24 cellular contexts compared by ENCODE assay signal in genomic region chr1:225862581-225862950, GRCh38. TPM values are rescaled to one million over a fixed set of nuclear protein-coding genes. Genes with fewer than 3 reads are reported as not detected.
DNase-seq lines count a peak whose midpoint lies in the region; ATAC-seq, FAIRE-seq and TF ChIP-seq lines count a peak whose summit lies in the region.
"Had no signal": no experiment of that assay in that cellular context is flagged by ENCODE, and none has a peak within 500 bp of the region (broad histone marks: within the 10 kb centered on the region; RNA-seq: fewer than 3 reads in every experiment).

No MANE protein-coding gene starts in this region.

- H4K8ac ChIP-seq in IMR-90 (ENCODE audit: low read depth in 2 of 2, low read length in 2 of 2): no peak overlapping the region

- TF ChIP-seq RAD21 in IMR-90 (IDR thresholded peaks at IDR 0.05; ENCODE audit: low read length): no peak
- no peak for TF ChIP-seq RAD21 in HepG2 (CRISPR knock-in tag; IDR thresholded peaks at IDR 0.05)

- TF ChIP-seq EP300 in HepG2 (IDR thresholded peaks at IDR 0.05; ENCODE audit: low read depth in 2 of 2, low read length in 2 of 2) (no peak), HepG2 (CRISPR knock-in tag; IDR thresholded peaks at IDR 0.05; ENCODE audit: borderline replicate concordance) (no peak)

- no peak overlapping the region for H2AFZ ChIP-seq in IMR-90 (replicated peaks; ENCODE audit: low read length, poor library complexity)
- H2AFZ ChIP-seq in osteoblast (ENCODE audit: low read length): no peak overlapping the region
- H2AFZ ChIP-seq in HepG2 (ENCODE audit: low read length): no peak overlapping the region

- BruUV-seq in IMR-90 (replicated peaks; lab: Mats Ljungman, UMichigan): no TSS peak
- BruUV-seq in HepG2 (replicated peaks; lab: Mats Ljungman, UMichigan): no TSS peak

- H3K79me1 ChIP-seq in IMR-90 (ENCODE audit: low read depth in 1 of 2, low read length in 2 of 2): peaks cover 0 to 25% of the 10 kb centered on the region in 2 experiments; a peak in 2 of 4 replicates

- no peak for ATAC-seq in IMR-90 (ENCODE audit: low read depth)
- no peak for ATAC-seq in HepG2
- ATAC-seq in activated T-cell treated with anti-CD3 and anti-CD28 coated beads, Interleukin-2, amount 50 U/mL, for 72 hours (replicated peaks in 1 of 2): no peak
- ATAC-seq: HCT116 had no signal

- H4K91ac ChIP-seq in IMR-90 (ENCODE audit: insufficient read depth, low read depth, low read length): no peak overlapping the region

- CTCF ChIA-PET in IMR-90 (lab: Yijun Ruan, JAX): no interaction called here
- CTCF ChIA-PET in HepG2 (lab: Yijun Ruan, JAX; ENCODE audit: low intra/inter-chr PET ratio, low total read pairs): no interaction called here

- H2BK20ac ChIP-seq in IMR-90 (ENCODE audit: low read depth, low read length): no peak overlapping the region

- H3K4me2 ChIP-seq in IMR-90 (ENCODE audit: low read depth, low read length): no peak overlapping the region
- H3K4me2 ChIP-seq in osteoblast (ENCODE audit: insufficient read depth, low read length): no peak overlapping the region
- H3K4me2 ChIP-seq in HepG2 (ENCODE audit: low read depth, low read length): no peak overlapping the region
- H3K4me2 ChIP-seq: KMS-11 had no signal

- in situ Hi-C loops in IMR-90 (cut with MboI; ENCODE audit: low sequenced_read_pairs): no loop called here
- in situ Hi-C loops in HepG2 (cut with HindIII; ENCODE audit: extremely low pct_ligation_motif_present, low pct_unique_long_range_greater_than_20kb): no loop called here

- dilution Hi-C loops in IMR-90 (cut with HindIII; ENCODE audit: low sequenced_read_pairs, unreplicated experiment): no loop called here

- H3K4me1 ChIP-seq in IMR-90 (ENCODE audit: control insufficient read depth, insufficient read depth, low read length): peaks cover 13% of the 10 kb centered on the region
- H3K4me1 ChIP-seq in osteoblast (ENCODE audit: insufficient read depth, low read length): peaks cover 24% of the 10 kb centered on the region
- H3K4me1 ChIP-seq in tibial artery: peaks cover 0 to 17% (median 2%) of the 10 kb centered on the region in 4 donors
- H3K4me1 ChIP-seq in HepG2 (ENCODE audit: insufficient read depth, low read length): peaks cover 12% of the 10 kb centered on the region
- no peaks in the 10 kb centered on the region for H3K4me1 ChIP-seq in BE2C

- no peak overlapping the region for H3K14ac ChIP-seq in IMR-90 (replicated peaks; ENCODE audit: low read depth, low read length)

- peak overlapping the region; percentile 69; the same call in 1 of the 2 replicates for H2AK5ac ChIP-seq in IMR-90 (ENCODE audit: low read depth, low read length)

- H2BK15ac ChIP-seq in IMR-90 (ENCODE audit: low read depth, low read length): no peak overlapping the region

- H3K9me3 ChIP-seq in IMR-90 (ENCODE audit: control insufficient read depth, insufficient read depth, low read length) (no peaks in the 10 kb centered on the region), osteoblast (ENCODE audit: low read depth, low read length) (no peaks in the 10 kb centered on the region), tibial artery (no peaks in the 10 kb centered on the region), HepG2 (ENCODE audit: low read length) (no peaks in the 10 kb centered on the region), BE2C (no peaks in the 10 kb centered on the region)

- peaks cover 5 to 6% of the 10 kb centered on the region in 2 donors for H3K36me3 Mint-ChIP-seq in activated T-cell treated with anti-CD3 and anti-CD28 coated beads, Interleukin-2, amount 50 U/mL, for 72 hours (ENCODE audit: insufficient read depth in 2 of 2)

- H2AK9ac ChIP-seq in IMR-90 (replicated peaks; ENCODE audit: low read depth, low read length, poor library complexity): no peak overlapping the region

- DNase-seq in IMR-90 (no peak), dorsolateral prefrontal cortex (no peak), osteoblast (ENCODE audit: insufficient read length, low spot score, missing footprints) (peak; percentile 42), tibial artery (no peak), HepG2 (ENCODE audit: low spot score) (no peak), BE2C (no peak)
- no peak for DNase-seq in activated T-cell treated with anti-CD3 and anti-CD28 coated beads, Interleukin-2, amount 50 U/mL, for 72 hours
- DNase-seq: C1 segment of cervical spinal cord; Calu3; CD8-positive, alpha-beta memory T cell; DMS153; GDM1; GOT3; MV-4-11; NCI-H1694; NCI-H2171; NCI-H526 treated with DMSO at 0.1 percent for 48 hours; OCI-M1; SHP77 had no signal

- no peak overlapping the region for H2BK5ac ChIP-seq in IMR-90 (ENCODE audit: low read depth, low read length, poor library complexity, severe bottlenecking)

- no peak overlapping the region for H4K5ac ChIP-seq in IMR-90 (ENCODE audit: low read depth, low read length)

- H3K27ac ChIP-seq in IMR-90 (ENCODE audit: insufficient read depth, low read length) (no peak overlapping the region), dorsolateral prefrontal cortex (peak overlapping the region in 33 of 59 donors; percentile 2 to 78 (median 59)), osteoblast (ENCODE audit: low read depth, low read length) (no peak overlapping the region), tibial artery (peak overlapping the region; percentile 45 to 64), HepG2 (ENCODE audit: extremely low read length, insufficient read depth, low read length) (no peak overlapping the region)
- H3K27ac ChIP-seq: KMS-11, SK-N-MC had no signal

- no peak overlapping the region for H2BK120ac ChIP-seq in IMR-90 (ENCODE audit: low read depth, low read length)

- no peak overlapping the region for H3K4me3 ChIP-seq in IMR-90 (ENCODE audit: insufficient read depth, low read depth, low read length)
- no peak overlapping the region for H3K4me3 ChIP-seq in dorsolateral prefrontal cortex
- no peak overlapping the region for H3K4me3 ChIP-seq in osteoblast (ENCODE audit: insufficient read depth, low read length)
- H3K4me3 ChIP-seq in tibial artery: no peak overlapping the region
- H3K4me3 ChIP-seq in HepG2 (replicated peaks in 1 of 3; ENCODE audit: insufficient read depth in 1 of 3, low read depth in 2 of 3, low read length in 3 of 3): no peak overlapping the region
- no peak overlapping the region for H3K4me3 ChIP-seq in BE2C (ENCODE audit: low read depth, low read length)
- H3K4me3 ChIP-seq: SK-N-MC had no signal

- POLR2A ChIA-PET in IMR-90 (lab: Charles Lee; ENCODE audit: unreplicated experiment) (no interaction called here), HepG2 (lab: Yijun Ruan, JAX) (no interaction called here)

- no peak overlapping the region for H3K9ac ChIP-seq in IMR-90 (ENCODE audit: low read depth, low read length)
- no peak overlapping the region for H3K9ac ChIP-seq in HepG2 (ENCODE audit: insufficient read depth, low read depth, low read length)
- H3K9ac ChIP-seq: KMS-11 had no signal

- intact Hi-C loops in IMR-90 (cut with micrococcal nuclease) (no loop called here), dorsolateral prefrontal cortex (cut with DNase I) (no loop called here), tibial artery (cut with DNase I; ENCODE audit: low total_unique reads) (no loop called here), HepG2 (cut with micrococcal nuclease; ENCODE audit: unreplicated experiment) (no loop called here)

- no peak overlapping the region for H3K27ac Mint-ChIP-seq in activated T-cell treated with anti-CD3 and anti-CD28 coated beads, Interleukin-2, amount 50 U/mL, for 72 hours

- no peak for TF ChIP-seq CTCF in IMR-90 (conservative IDR thresholded peaks at IDR 0.05; ENCODE audit: low read depth, low read length)
- TF ChIP-seq CTCF in dorsolateral prefrontal cortex (IDR thresholded peaks at IDR 0.05 in 54 of 56, conservative IDR thresholded peaks at IDR 0.05 in 2 of 56; ENCODE audit: low read depth in 1 of 56, partially characterized antibody in 56 of 56): no peak
- TF ChIP-seq CTCF in osteoblast (IDR thresholded peaks at IDR 0.05; ENCODE audit: extremely low read depth, low read depth, low read length): no peak
- TF ChIP-seq CTCF in tibial artery (IDR thresholded peaks at IDR 0.05): no peak
- no peak for TF ChIP-seq CTCF in HepG2 (CRISPR knock-in tag; IDR thresholded peaks at IDR 0.05)
- no peak for TF ChIP-seq CTCF in BE2C (IDR thresholded peaks at IDR 0.05; ENCODE audit: low read depth, low read length)

- no peaks in the 10 kb centered on the region for H3K27me3 ChIP-seq in IMR-90 (ENCODE audit: control insufficient read depth, insufficient read depth, low read length)
- no peaks in the 10 kb centered on the region for H3K27me3 ChIP-seq in dorsolateral prefrontal cortex
- no peaks in the 10 kb centered on the region for H3K27me3 ChIP-seq in osteoblast (ENCODE audit: insufficient read depth, low read length)
- no peaks in the 10 kb centered on the region for H3K27me3 ChIP-seq in tibial artery
- no peaks in the 10 kb centered on the region for H3K27me3 ChIP-seq in HepG2 (ENCODE audit: control insufficient read depth in 1 of 2, insufficient read depth in 2 of 2, low read length in 2 of 2)
- H3K27me3 ChIP-seq in BE2C: no peaks in the 10 kb centered on the region

- no peaks in the 10 kb centered on the region for H3K9me3 Mint-ChIP-seq in activated T-cell treated with anti-CD3 and anti-CD28 coated beads, Interleukin-2, amount 50 U/mL, for 72 hours
- H3K9me3 Mint-ChIP-seq: CD8-positive, alpha-beta memory T cell had no signal

- no peak overlapping the region; the same call in 1 of the 2 replicates for H3K23ac ChIP-seq in IMR-90 (ENCODE audit: low read depth, low read length)

- H3K79me2 ChIP-seq in osteoblast (ENCODE audit: insufficient read depth, low read length): no peaks in the 10 kb centered on the region
- H3K79me2 ChIP-seq in HepG2 (ENCODE audit: insufficient read depth, low read length): no peaks in the 10 kb centered on the region

- no peak overlapping the region for H3K56ac ChIP-seq in IMR-90 (ENCODE audit: extremely low read depth, insufficient read depth, low read length)

- peaks cover 14% of the 10 kb centered on the region for H4K20me1 ChIP-seq in IMR-90 (ENCODE audit: insufficient read depth, low read length)
- peaks cover 21% of the 10 kb centered on the region for H4K20me1 ChIP-seq in osteoblast (ENCODE audit: insufficient read depth, low read length)
- no peaks in the 10 kb centered on the region for H4K20me1 ChIP-seq in HepG2 (ENCODE audit: insufficient read depth, low read length)

- H3K4me3 Mint-ChIP-seq in activated T-cell treated with anti-CD3 and anti-CD28 coated beads, Interleukin-2, amount 50 U/mL, for 72 hours: no peak overlapping the region
- H3K4me3 Mint-ChIP-seq: CD8-positive, alpha-beta memory T cell had no signal

- TF ChIP-seq POLR2A in IMR-90 (IDR thresholded peaks at IDR 0.05; ENCODE audit: low read depth, low read length): no peak
- no peak for TF ChIP-seq POLR2A in HepG2 (IDR thresholded peaks at IDR 0.05; ENCODE audit: insufficient read depth in 1 of 2, low read depth in 2 of 2, low read length in 2 of 2)

- peaks cover 34% of the 10 kb centered on the region for H3K4me1 Mint-ChIP-seq in activated T-cell treated with anti-CD3 and anti-CD28 coated beads, Interleukin-2, amount 50 U/mL, for 72 hours (ENCODE audit: low read depth)

- peaks cover 14% of the 10 kb centered on the region; the same call in 1 of the 2 replicates for H3K9me1 ChIP-seq in IMR-90 (ENCODE audit: insufficient read depth, low read length)

- peaks cover 48% of the 10 kb centered on the region for H3K36me3 ChIP-seq in IMR-90 (ENCODE audit: control insufficient read depth, insufficient read depth, low read length)
- peaks cover 46% of the 10 kb centered on the region for H3K36me3 ChIP-seq in osteoblast (ENCODE audit: insufficient read depth, low read length)
- H3K36me3 ChIP-seq in tibial artery: peaks cover 67 to 99% (median 80%) of the 10 kb centered on the region in 3 donors
- H3K36me3 ChIP-seq in HepG2 (replicated peaks in 1 of 2; ENCODE audit: control insufficient read depth in 1 of 2, insufficient read depth in 2 of 2, low read length in 2 of 2): peaks cover 27 to 74% of the 10 kb centered on the region in 2 experiments; a peak in 4 of 5 replicates
- H3K36me3 ChIP-seq in BE2C: no peaks in the 10 kb centered on the region

- WGBS in IMR-90 (ENCODE audit: extremely low coverage in 2 of 2, insufficient read length in 1 of 2), 2 experiments: 100% methylated on average over 2 of the region's 13 CpGs; no CpG with 5 or more reads in 1 of the 2 experiments
- WGBS in HepG2 (ENCODE audit: low lambda C conversion rate): 96% methylated on average over 13 of the region's 13 CpGs

- no peak for FAIRE-seq in HepG2 (lab: Jason Lieb, UNC)

- H3K18ac ChIP-seq in IMR-90 (ENCODE audit: low read depth, low read length): no peak overlapping the region

- no peak overlapping the region for H3K4ac ChIP-seq in IMR-90 (ENCODE audit: low read depth, low read length)

- H3K27me3 Mint-ChIP-seq in activated T-cell treated with anti-CD3 and anti-CD28 coated beads, Interleukin-2, amount 50 U/mL, for 72 hours (ENCODE audit: low read depth): no peaks in the 10 kb centered on the region
- H3K27me3 Mint-ChIP-seq: CD8-positive, alpha-beta memory T cell had no signal

RNA-seq across cellular contexts. Expression of gene TMEM63A, which starts 19.6 kb away (rescaled TPM):
- total RNA-seq in IMR-90 (2012; rRNA removed) (4.7 and 5.6 TPM in 2 replicates), dorsolateral prefrontal cortex (100 to 1,000 TPM in 94 of 120 experiments, 10 to 100 TPM in 26; 47.1 to 833 (median 180) TPM), osteoblast (23.2 and 31.5 TPM in 2 replicates), HepG2 (2016; rRNA removed; fragmentation: Illumina TruSeq; extraction: Trizol) (6.8 and 23.9 TPM in 2 replicates)
- polyA plus RNA-seq in IMR-90 (2012; rRNA removed) (23.3 and 23.4 TPM in 2 replicates), HepG2 (2011; rRNA removed) (53.3 and 68.4 TPM in 2 replicates)
- 6.1 and 8.6 TPM in 2 replicates for polyA plus RNA-seq in IMR-90 (2012; cell fraction: cytosol; rRNA removed)
- 206 and 213 TPM in 2 replicates for polyA plus RNA-seq in IMR-90 (2012; cell fraction: nucleus; rRNA removed; ENCODE audit: low replicate concordance)
- total RNA-seq in HepG2 (2016; cell fraction: cytosol; rRNA removed; fragmentation: Illumina TruSeq; extraction: Trizol; ENCODE audit: low read depth): 8.4 and 11.8 TPM in 2 replicates
- 6.3 and 23.7 TPM in 2 replicates for total RNA-seq in HepG2 (2016; cell fraction: insoluble cytoplasmic fraction; rRNA removed; fragmentation: Illumina TruSeq; extraction: Trizol)
- 9.0 and 9.3 TPM in 2 replicates for total RNA-seq in HepG2 (2016; cell fraction: membrane; rRNA removed; fragmentation: Illumina TruSeq; extraction: Trizol)
- 45.2 and 52.0 TPM in 2 replicates for total RNA-seq in HepG2 (2016; cell fraction: nucleus; rRNA removed; fragmentation: Illumina TruSeq; extraction: Trizol)
- polyA plus RNA-seq in HepG2 (2011; cell fraction: cytosol; rRNA removed): 12.0 and 12.6 TPM in 2 replicates
- 382 and 397 TPM in 2 replicates for polyA plus RNA-seq in HepG2 (2011; cell fraction: nucleus; rRNA removed)
- polyA plus RNA-seq in HepG2 (2012): 27.8 and 32.4 TPM in 2 replicates
- 1.2 and 1.4 TPM in 2 replicates for polyA plus RNA-seq in HepG2 (2016; cell fraction: cytosol; fragmentation: Illumina TruSeq; extraction: Trizol; ENCODE audit: low read depth)
- 5.6 and 6.1 TPM in 2 replicates for polyA plus RNA-seq in HepG2 (2016; cell fraction: insoluble cytoplasmic fraction; fragmentation: Illumina TruSeq; extraction: Trizol; ENCODE audit: low read depth)
- polyA plus RNA-seq in HepG2 (2016; cell fraction: membrane; fragmentation: Illumina TruSeq; extraction: Trizol; ENCODE audit: low read depth): 2.8 and 3.1 TPM in 2 replicates
- 77.1 and 87.3 TPM in 2 replicates for polyA plus RNA-seq in HepG2 (2016; cell fraction: nucleus; fragmentation: Illumina TruSeq; extraction: Trizol; ENCODE audit: insufficient read depth, low read depth)
- polyA minus RNA-seq in HepG2 (2011; rRNA and poly(A)+ RNA removed; ENCODE audit: low replicate concordance): 69.8 and 79.8 TPM in 2 replicates
- 11.9 and 15.7 TPM in 2 replicates for polyA minus RNA-seq in HepG2 (2011; cell fraction: cytosol; rRNA and poly(A)+ RNA removed)
- polyA minus RNA-seq in HepG2 (2011; cell fraction: nucleus; rRNA and poly(A)+ RNA removed): 124 and 138 TPM in 2 replicates
- 0.59 TPM for polyA plus RNA-seq in BE2C (2012; ENCODE audit: insufficient read depth, insufficient read length, low read depth)
- total RNA-seq in activated T-cell treated with anti-CD3 and anti-CD28 coated beads, Interleukin-2, amount 50 U/mL, for 72 hours: 10 to 100 TPM; 44.9 to 49.7 TPM

RNA-seq across cellular contexts. Expression of gene LEFTY1, which starts 26.4 kb away (rescaled TPM):
- not detected in 2 replicates for total RNA-seq in IMR-90 (2012; rRNA removed)
- polyA plus RNA-seq in IMR-90 (2012; rRNA removed): not detected in 2 replicates
- not detected in 2 replicates for polyA plus RNA-seq in IMR-90 (2012; cell fraction: cytosol; rRNA removed)
- 0.07 TPM in 1 of 2 replicates, not detected in the other for polyA plus RNA-seq in IMR-90 (2012; cell fraction: nucleus; rRNA removed; ENCODE audit: low replicate concordance)
- total RNA-seq in dorsolateral prefrontal cortex: 1 to 10 TPM in 119 of 120 experiments, under 1 TPM in 1; 0.84 to 8.3 (median 3.3) TPM
- total RNA-seq in osteoblast: under 0.01 TPM in 1 of 2 replicates, not detected in the other
- total RNA-seq in HepG2 (2016; rRNA removed; fragmentation: Illumina TruSeq; extraction: Trizol): 0.29 TPM in 1 of 2 replicates, not detected in the other
- 0.20 TPM in 1 of 2 replicates, not detected in the other for total RNA-seq in HepG2 (2016; cell fraction: cytosol; rRNA removed; fragmentation: Illumina TruSeq; extraction: Trizol; ENCODE audit: low read depth)
- 0.18 and 0.50 TPM in 2 replicates for total RNA-seq in HepG2 (2016; cell fraction: insoluble cytoplasmic fraction; rRNA removed; fragmentation: Illumina TruSeq; extraction: Trizol)
- 0.09 TPM in 1 of 2 replicates, not detected in the other for total RNA-seq in HepG2 (2016; cell fraction: membrane; rRNA removed; fragmentation: Illumina TruSeq; extraction: Trizol)
- 0.22 and 0.38 TPM in 2 replicates for total RNA-seq in HepG2 (2016; cell fraction: nucleus; rRNA removed; fragmentation: Illumina TruSeq; extraction: Trizol)
- polyA plus RNA-seq in HepG2 (2011; rRNA removed): 0.79 and 1.8 TPM in 2 replicates
- polyA plus RNA-seq in HepG2 (2011; cell fraction: cytosol; rRNA removed): 1.6 and 1.9 TPM in 2 replicates
- polyA plus RNA-seq in HepG2 (2011; cell fraction: nucleus; rRNA removed): 0.68 and 0.78 TPM in 2 replicates
- polyA plus RNA-seq in HepG2 (2012): 0.32 and 0.55 TPM in 2 replicates
- polyA plus RNA-seq in HepG2 (2016; cell fraction: cytosol; fragmentation: Illumina TruSeq; extraction: Trizol; ENCODE audit: low read depth): not detected in 2 replicates
- 0.14 TPM in 1 of 2 replicates, not detected in the other for polyA plus RNA-seq in HepG2 (2016; cell fraction: insoluble cytoplasmic fraction; fragmentation: Illumina TruSeq; extraction: Trizol; ENCODE audit: low read depth)
- polyA plus RNA-seq in HepG2 (2016; cell fraction: membrane; fragmentation: Illumina TruSeq; extraction: Trizol; ENCODE audit: low read depth): 0.11 TPM in 1 of 2 replicates, not detected in the other
- polyA plus RNA-seq in HepG2 (2016; cell fraction: nucleus; fragmentation: Illumina TruSeq; extraction: Trizol; ENCODE audit: insufficient read depth, low read depth): 0.28 and 0.51 TPM in 2 replicates
- 0.12 TPM in 1 of 2 replicates, not detected in the other for polyA minus RNA-seq in HepG2 (2011; rRNA and poly(A)+ RNA removed; ENCODE audit: low replicate concordance)
- 0.49 and 0.53 TPM in 2 replicates for polyA minus RNA-seq in HepG2 (2011; cell fraction: cytosol; rRNA and poly(A)+ RNA removed)
- polyA minus RNA-seq in HepG2 (2011; cell fraction: nucleus; rRNA and poly(A)+ RNA removed): 0.52 and 0.99 TPM in 2 replicates
- not detected for polyA plus RNA-seq in BE2C (2012; ENCODE audit: insufficient read depth, insufficient read length, low read depth)
- not detected for total RNA-seq in activated T-cell treated with anti-CD3 and anti-CD28 coated beads, Interleukin-2, amount 50 U/mL, for 72 hours
- total RNA-seq: Calu3; CD8-positive, alpha-beta memory T cell; Daoy; HT1080 had no signal

RNA-seq across cellular contexts. Expression of gene EPHX1, which starts 52.6 kb away (rescaled TPM):
- 16.9 and 20.3 TPM in 2 replicates for total RNA-seq in IMR-90 (2012; rRNA removed)
- 33.8 and 46.3 TPM in 2 replicates for polyA plus RNA-seq in IMR-90 (2012; rRNA removed)
- polyA plus RNA-seq in IMR-90 (2012; cell fraction: cytosol; rRNA removed): 35.7 and 36.6 TPM in 2 replicates
- polyA plus RNA-seq in IMR-90 (2012; cell fraction: nucleus; rRNA removed; ENCODE audit: low replicate concordance): 14.3 and 16.2 TPM in 2 replicates
- 100 to 1,000 TPM in 79 of 120 experiments, 10 to 100 TPM in 41; 56.7 to 268 (median 111) TPM for total RNA-seq in dorsolateral prefrontal cortex
- total RNA-seq in osteoblast: 67.0 and 77.2 TPM in 2 replicates
- 28.8 and 36.5 TPM in 2 replicates for total RNA-seq in HepG2 (2016; rRNA removed; fragmentation: Illumina TruSeq; extraction: Trizol)
- total RNA-seq in HepG2 (2016; cell fraction: cytosol; rRNA removed; fragmentation: Illumina TruSeq; extraction: Trizol; ENCODE audit: low read depth): 20.0 and 23.1 TPM in 2 replicates
- total RNA-seq in HepG2 (2016; cell fraction: insoluble cytoplasmic fraction; rRNA removed; fragmentation: Illumina TruSeq; extraction: Trizol): 20.9 and 35.8 TPM in 2 replicates
- total RNA-seq in HepG2 (2016; cell fraction: membrane; rRNA removed; fragmentation: Illumina TruSeq; extraction: Trizol): 36.4 and 40.0 TPM in 2 replicates
- 48.7 and 54.7 TPM in 2 replicates for total RNA-seq in HepG2 (2016; cell fraction: nucleus; rRNA removed; fragmentation: Illumina TruSeq; extraction: Trizol)
- 27.7 and 38.3 TPM in 2 replicates for polyA plus RNA-seq in HepG2 (2011; rRNA removed)
- 18.6 and 23.4 TPM in 2 replicates for polyA plus RNA-seq in HepG2 (2011; cell fraction: cytosol; rRNA removed)
- 29.6 and 32.2 TPM in 2 replicates for polyA plus RNA-seq in HepG2 (2011; cell fraction: nucleus; rRNA removed)
- 80.6 and 134 TPM in 2 replicates for polyA plus RNA-seq in HepG2 (2012)
- 67.8 and 68.1 TPM in 2 replicates for polyA plus RNA-seq in HepG2 (2016; cell fraction: cytosol; fragmentation: Illumina TruSeq; extraction: Trizol; ENCODE audit: low read depth)
- polyA plus RNA-seq in HepG2 (2016; cell fraction: insoluble cytoplasmic fraction; fragmentation: Illumina TruSeq; extraction: Trizol; ENCODE audit: low read depth): 43.8 and 55.8 TPM in 2 replicates
- 77.2 and 87.4 TPM in 2 replicates for polyA plus RNA-seq in HepG2 (2016; cell fraction: membrane; fragmentation: Illumina TruSeq; extraction: Trizol; ENCODE audit: low read depth)
- polyA plus RNA-seq in HepG2 (2016; cell fraction: nucleus; fragmentation: Illumina TruSeq; extraction: Trizol; ENCODE audit: insufficient read depth, low read depth): 134 and 141 TPM in 2 replicates
- 20.7 and 23.4 TPM in 2 replicates for polyA minus RNA-seq in HepG2 (2011; rRNA and poly(A)+ RNA removed; ENCODE audit: low replicate concordance)
- polyA minus RNA-seq in HepG2 (2011; cell fraction: cytosol; rRNA and poly(A)+ RNA removed): 21.0 and 23.9 TPM in 2 replicates
- polyA minus RNA-seq in HepG2 (2011; cell fraction: nucleus; rRNA and poly(A)+ RNA removed): 15.3 and 18.4 TPM in 2 replicates
- polyA plus RNA-seq in BE2C (2012; ENCODE audit: insufficient read depth, insufficient read length, low read depth): 19.8 TPM
- 1 to 10 TPM; 2.6 to 3.8 TPM for total RNA-seq in activated T-cell treated with anti-CD3 and anti-CD28 coated beads, Interleukin-2, amount 50 U/mL, for 72 hours

Comparison
In these comparisons a context has a peak if more than half of its experiments do, and no peak if none do; other contexts are left out.
1. H3K27ac ChIP-seq: peak in dorsolateral prefrontal cortex (33 of 59) and tibial artery (2 of 2); none in IMR-90 (single experiment), osteoblast (single experiment) and HepG2 (single experiment).